Comparison of ENCODE assay signal across 1 cellular context in the genomic region with DNA sequence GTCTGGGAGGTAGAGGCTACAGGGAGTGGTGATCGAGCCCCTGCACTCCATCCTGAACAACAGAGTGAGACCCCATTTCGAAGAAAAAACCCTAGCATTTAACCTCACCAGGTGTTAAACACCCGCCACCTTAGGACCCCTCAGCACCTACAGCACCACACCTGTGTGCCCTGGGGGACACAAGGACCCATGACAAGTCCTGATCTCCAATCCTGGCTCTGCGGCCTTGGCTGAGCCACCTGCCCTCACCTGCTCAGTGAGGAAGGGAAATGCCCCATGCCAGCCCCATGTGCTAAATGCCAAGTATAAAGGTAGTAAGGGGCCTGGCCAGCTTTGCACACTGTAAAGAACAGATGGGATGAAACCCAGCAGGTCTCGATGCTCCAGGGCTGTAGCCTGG.
TF ChIP-seq lines count a peak whose summit lies in the region.

No MANE protein-coding gene starts in this region.

TF ChIP-seq in HepG2, 621 proteins besides CTCF, POLR2A, EP300 and RAD21:
- TF ChIP-seq BCLAF1 (IDR thresholded peaks at IDR 0.05): no peak
- no peak for TF ChIP-seq ZNF710 (CRISPR knock-in tag; IDR thresholded peaks at IDR 0.05; ENCODE audit: borderline replicate concordance)
- TF ChIP-seq ZNF550 (CRISPR knock-in tag; IDR thresholded peaks at IDR 0.05; ENCODE audit: borderline replicate concordance): no peak
- TF ChIP-seq, protein P1, sequence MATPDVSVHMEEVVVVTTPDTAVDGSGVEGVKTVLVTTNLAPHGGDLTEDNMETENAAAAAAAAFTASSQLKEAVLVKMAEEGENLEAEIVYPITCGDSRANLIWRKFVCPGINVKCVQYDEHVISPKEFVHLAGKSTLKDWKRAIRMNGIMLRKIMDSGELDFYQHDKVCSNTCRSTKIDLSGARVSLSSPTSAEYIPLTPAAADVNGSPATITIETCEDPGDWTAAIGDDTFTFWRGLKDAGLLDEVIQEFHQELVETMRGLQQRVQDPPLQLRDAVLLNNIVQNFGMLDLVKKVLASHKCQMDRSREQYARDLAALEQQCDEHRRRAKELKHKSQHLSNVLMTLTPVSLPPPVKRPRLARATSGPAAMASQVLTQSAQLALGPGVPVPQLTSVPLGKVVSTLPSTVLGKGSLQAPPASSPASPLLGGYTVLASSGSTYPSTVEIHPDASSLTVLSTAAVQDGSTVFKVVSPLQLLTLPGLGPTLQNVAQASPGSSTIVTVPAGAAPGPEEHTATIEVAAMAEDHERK (CRISPR knock-in tag; IDR thresholded peaks at IDR 0.05; ENCODE audit: low read depth): no peak
- no peak for TF ChIP-seq ZNF503 (CRISPR knock-in tag; IDR thresholded peaks at IDR 0.05)
- TF ChIP-seq, protein P2, sequence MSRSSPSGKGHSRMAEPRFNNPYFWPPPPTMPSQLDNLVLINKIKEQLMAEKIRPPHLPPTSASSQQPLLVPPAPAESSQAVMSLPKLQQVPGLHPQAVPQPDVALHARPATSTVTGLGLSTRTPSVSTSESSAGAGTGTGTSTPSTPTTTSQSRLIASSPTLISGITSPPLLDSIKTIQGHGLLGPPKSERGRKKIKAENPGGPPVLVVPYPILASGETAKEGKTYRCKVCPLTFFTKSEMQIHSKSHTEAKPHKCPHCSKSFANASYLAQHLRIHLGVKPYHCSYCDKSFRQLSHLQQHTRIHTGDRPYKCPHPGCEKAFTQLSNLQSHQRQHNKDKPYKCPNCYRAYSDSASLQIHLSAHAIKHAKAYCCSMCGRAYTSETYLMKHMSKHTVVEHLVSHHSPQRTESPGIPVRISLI (CRISPR knock-in tag; IDR thresholded peaks at IDR 0.05; ENCODE audit: borderline replicate concordance): no peak
- TF ChIP-seq RCOR2 (CRISPR knock-in tag; IDR thresholded peaks at IDR 0.05): no peak
- TF ChIP-seq ZNF10 (CRISPR knock-in tag; IDR thresholded peaks at IDR 0.05; ENCODE audit: borderline replicate concordance, low read depth): no peak
- TF ChIP-seq HNRNPLL (IDR thresholded peaks at IDR 0.05; ENCODE audit: low read depth, low read length, poor library complexity, severe bottlenecking): no peak
- TF ChIP-seq CENPT (CRISPR knock-in tag; IDR thresholded peaks at IDR 0.05; ENCODE audit: low read depth): no peak
- no peak for TF ChIP-seq NR1H2 (CRISPR knock-in tag; IDR thresholded peaks at IDR 0.05; ENCODE audit: borderline replicate concordance, low read depth)
